Comparison of ENCODE assay signal across 20 cellular contexts in the genomic region with DNA sequence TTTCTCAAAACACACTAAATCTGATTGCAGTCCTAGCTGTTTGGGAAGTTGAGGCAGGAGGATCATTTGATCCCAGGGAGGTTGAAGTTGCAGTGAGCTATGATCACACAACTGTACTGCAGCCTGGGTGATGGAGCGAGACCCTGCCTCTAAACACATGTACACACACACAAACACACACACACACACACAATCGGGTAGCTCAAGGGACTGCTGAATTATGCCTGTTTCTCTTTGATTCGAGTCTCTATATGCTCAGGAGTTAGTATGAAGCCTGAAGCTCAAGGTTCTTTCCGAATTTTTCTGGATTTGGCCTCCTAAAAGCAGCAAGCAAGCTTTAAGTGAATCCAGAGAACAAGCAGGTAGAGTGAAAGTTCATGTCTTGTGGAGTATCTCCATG. TPM values are rescaled to one million over a fixed set of nuclear protein-coding genes. Genes with fewer than 3 reads are reported as not detected.
DNase-seq lines count a peak whose midpoint lies in the region; ATAC-seq, FAIRE-seq and TF ChIP-seq lines count a peak whose summit lies in the region.
"Had no signal": no experiment of that assay in that cellular context is flagged by ENCODE, and none has a peak within 500 bp of the region (broad histone marks: within the 10 kb centered on the region; RNA-seq: fewer than 3 reads in every experiment).

No MANE protein-coding gene starts in this region.

- TF ChIP-seq EP300 in K562 (IDR thresholded peaks at IDR 0.05; ENCODE audit: low read length): no peak

- ATAC-seq in HG02642 (IDR thresholded peaks at IDR 0.05; ENCODE audit: poor library complexity, unreplicated experiment): peak; percentile 20
- ATAC-seq in K562: peak; percentile 63
- ATAC-seq: psoas muscle had no signal

- no peak for TF ChIP-seq RAD21 in K562 (CRISPR knock-in tag; conservative IDR thresholded peaks at IDR 0.05 in 1 of 2, IDR thresholded peaks at IDR 0.05 in 1 of 2)

- TF ChIP-seq CTCF in K562 (IDR thresholded peaks at IDR 0.05 in 2 of 3, conservative IDR thresholded peaks at IDR 0.05 in 1 of 3; ENCODE audit: insufficient read depth in 2 of 3, low read depth in 1 of 3, low read length in 3 of 3) (no peak), parathyroid adenoma (IDR thresholded peaks at IDR 0.05) (no peak)

- H3K9me3 ChIP-seq in K562 (replicated peaks; ENCODE audit: control insufficient read depth, insufficient read depth, low read depth, low read length): no peaks in the 10 kb centered on the region; the same call in 1 of the 2 replicates
- H3K9me3 ChIP-seq in parathyroid adenoma (ENCODE audit: control insufficient read depth, low read length): no peaks in the 10 kb centered on the region
- no peaks in the 10 kb centered on the region for H3K9me3 ChIP-seq in MG63
- H3K9me3 ChIP-seq: HAP-1, SK-N-SH had no signal

- H2AFZ ChIP-seq in K562 (ENCODE audit: low read depth, low read length) (peak overlapping the region; percentile 93), parathyroid adenoma (peak overlapping the region; percentile 54)

- H3K79me2 ChIP-seq in K562 (ENCODE audit: control insufficient read depth, insufficient read depth, low read length) (no peaks in the 10 kb centered on the region), parathyroid adenoma (no peaks in the 10 kb centered on the region)

- intact Hi-C loops in K562 (cut with micrococcal nuclease): no loop called here

- H3K27ac ChIP-seq in K562 (ENCODE audit: extremely low read depth, low read depth, low read length) (peak overlapping the region; percentile 60), parathyroid adenoma (peak overlapping the region; percentile 88)
- H3K27ac ChIP-seq: C4-2B, psoas muscle, RWPE1, VCaP had no signal

- in situ Hi-C loops in Caki2 (cut with HindIII; ENCODE audit: low pct_unique_long_range_greater_than_20kb, low sequenced_read_pairs): no loop called here
- in situ Hi-C loops in K562 (cut with MboI): no loop called here

- no peak for FAIRE-seq in K562 (lab: Jason Lieb, UNC)

- H3K9ac ChIP-seq in K562 (ENCODE audit: insufficient read depth in 1 of 2, low read depth in 2 of 2, low read length in 2 of 2): peak overlapping the region; percentile 18 to 49; a peak in 3 of 4 replicates
- H3K9ac ChIP-seq in parathyroid adenoma: no peak overlapping the region
- H3K9ac ChIP-seq: SK-N-SH had no signal

- 40% methylated on average over 4 of the region's 4 CpGs for WGBS in K562 (ENCODE audit: insufficient coverage, low coverage, missing lambda C conversion rate)

- TF ChIP-seq POLR2A in K562 (conservative IDR thresholded peaks at IDR 0.05): no peak

- POLR2A ChIA-PET in K562 (lab: Yijun Ruan, JAX): interaction anchor here (0.7 to 1.8 kb wide), 10 partner anchors 9 to 1923 kb away, joined by 3 to 7 read pairs (median 5); no protein-coding TSS in a partner anchor

- H3K4me2 ChIP-seq in K562 (ENCODE audit: insufficient read depth, low read length) (peak overlapping the region; percentile 47), parathyroid adenoma (ENCODE audit: low read length) (peak overlapping the region; percentile 27)
- H3K4me2 ChIP-seq: SK-N-SH had no signal

- CTCF ChIA-PET in K562 (lab: Yijun Ruan, JAX; ENCODE audit: low intra/inter-chr PET ratio): no interaction called here

- peak; percentile 20 for DNase-seq in Caki2 (ENCODE audit: low read depth)
- no peak for DNase-seq in K562 (ENCODE audit: extremely low read depth in 1 of 4, low spot score in 3 of 4)
- DNase-seq in epidermal melanocyte (ENCODE audit: insufficient read length, low spot score): no peak
- no peak for DNase-seq in DMS153 treated with DMSO at 0.1 percent for 48 hours (lab: John Stamatoyannopoulos, UW; ENCODE audit: unreplicated experiment)
- no peak for DNase-seq in MG63
- DNase-seq: activated naive CD4-positive, alpha-beta T cell treated with anti-CD3 and anti-CD28 coated beads, Interleukin-2, amount 50 U/mL, for 16 hours; head of caudate nucleus; mammary epithelial cell; MM.1S; NCI-H1417 treated with DMSO at 0.1 percent for 48 hours; NCI-H2081 treated with DMSO at 0.1 percent for 48 hours; NCI-H774; psoas muscle; SK-N-SH had no signal

- BruUV-seq in K562 (replicated peaks; lab: Mats Ljungman, UMichigan): no TSS peak

- no peaks in the 10 kb centered on the region for H4K20me1 ChIP-seq in K562 (replicated peaks; ENCODE audit: control insufficient read depth, insufficient read depth, low read length)

- H3K4me3 ChIP-seq in K562 (no peak overlapping the region), parathyroid adenoma (ENCODE audit: low read depth, low read length) (peak overlapping the region; percentile 5), MG63 (no peak overlapping the region)
- H3K4me3 ChIP-seq: HAP-1, psoas muscle had no signal

- H3K27me3 ChIP-seq in K562 (ENCODE audit: control insufficient read depth in 2 of 2, insufficient read depth in 2 of 2, low read length in 2 of 2): no peaks in the 10 kb centered on the region
- H3K27me3 ChIP-seq in parathyroid adenoma (ENCODE audit: control insufficient read depth, insufficient read depth, low read length): no peaks in the 10 kb centered on the region
- no peaks in the 10 kb centered on the region for H3K27me3 ChIP-seq in MG63

- no peaks in the 10 kb centered on the region for H3K9me1 ChIP-seq in K562 (ENCODE audit: control insufficient read depth, insufficient read depth, low read length)

- H3K36me3 ChIP-seq in K562 (ENCODE audit: control insufficient read depth, insufficient read depth, low read length) (no peaks in the 10 kb centered on the region), parathyroid adenoma (ENCODE audit: control insufficient read depth, insufficient read depth, low read length) (no peaks in the 10 kb centered on the region), MG63 (no peaks in the 10 kb centered on the region)
- H3K36me3 ChIP-seq: HAP-1 had no signal

- H3K4me1 ChIP-seq in K562 (replicated peaks in 1 of 2; ENCODE audit: control insufficient read depth in 2 of 2, insufficient read depth in 2 of 2, low read length in 2 of 2): peaks cover 14 to 17% of the 10 kb centered on the region in 2 experiments
- H3K4me1 ChIP-seq in parathyroid adenoma: peaks cover 26% of the 10 kb centered on the region
- H3K4me1 ChIP-seq: HAP-1, psoas muscle had no signal

TF ChIP-seq in K562, 482 proteins besides CTCF, POLR2A, EP300 and RAD21 (continues in another document):
- 0 out of 4 replicates have a peak, but pooled peaks of 1 of the 2 experiments have one; percentile 21 for TF ChIP-seq ZNF639 (CRISPR knock-in tag; conservative IDR thresholded peaks at IDR 0.05 in 1 of 2, IDR thresholded peaks at IDR 0.05 in 1 of 2)
- 0 out of 6 replicates have a peak, but pooled peaks of 1 of the 3 experiments have one; percentile 27 for TF ChIP-seq ZBTB11 (CRISPR knock-in tag; IDR thresholded peaks at IDR 0.05)

RNA-seq across cellular contexts. Expression of gene PRTFDC1, which starts 22.5 kb away (rescaled TPM):
- 7.9 and 9.8 TPM in 2 replicates for total RNA-seq in Caki2 (2014; rRNA removed; shearing (Covaris generic); ENCODE audit: low replicate concordance)
- 3.9 and 7.0 TPM in 2 replicates for total RNA-seq in K562 (2011; cell fraction: chromatin; rRNA removed; ENCODE audit: low replicate concordance)
- 2.5 and 3.3 TPM in 2 replicates for total RNA-seq in K562 (2011; cell fraction: nucleolus; rRNA removed)
- total RNA-seq in K562 (2011; cell fraction: nucleoplasm; rRNA removed): 3.3 and 4.6 TPM in 2 replicates
- total RNA-seq in K562 (2014; rRNA removed) (6.0 and 7.0 TPM in 2 replicates), K562 (2014; rRNA removed; fragmentation: Illumina TruSeq; extraction: Trizol) (10.0 and 14.4 TPM in 2 replicates), K562 (2015; rRNA removed; fragmentation: Illumina TruSeq; extraction: Trizol) (9.4 and 9.5 TPM in 2 replicates), K562 (2021) (7.5 and 8.0 TPM in 2 replicates)
- polyA plus RNA-seq in K562 (2011; rRNA removed) (17.4 and 27.6 TPM in 2 replicates), K562 (2014; fragmentation: Illumina TruSeq; extraction: Trizol) (10.7 and 12.5 TPM in 2 replicates), K562 (2014; fragmentation: Nextera tagmentation; extraction: Ambion mirVana) (10 to 100 TPM; 19.0 to 19.7 TPM), K562 (2014; rRNA removed) (9.1 TPM in 2 replicates)
- polyA plus RNA-seq in K562 (2011; cell fraction: cytosol; rRNA removed): 6.6 and 11.7 TPM in 2 replicates
- polyA plus RNA-seq in K562 (2011; cell fraction: nucleus; rRNA removed): 7.0 and 9.7 TPM in 2 replicates
- 12.9 and 14.9 TPM in 2 replicates for polyA plus RNA-seq in K562 (2012)
- polyA minus RNA-seq in K562 (2011; rRNA and poly(A)+ RNA removed): 24.3 and 33.2 TPM in 2 replicates
- 1.8 and 8.7 TPM in 2 replicates for polyA minus RNA-seq in K562 (2011; cell fraction: cytosol; rRNA and poly(A)+ RNA removed)
- 4.0 and 7.3 TPM in 2 replicates for polyA minus RNA-seq in K562 (2011; cell fraction: nucleus; rRNA and poly(A)+ RNA removed)
- total RNA-seq in MG63 (2014; rRNA removed; shearing (Covaris generic); ENCODE audit: low replicate concordance): 0.20 and 0.49 TPM in 2 replicates
